Comparison of ENCODE assay signal across 8 cellular contexts in the genomic region with DNA sequence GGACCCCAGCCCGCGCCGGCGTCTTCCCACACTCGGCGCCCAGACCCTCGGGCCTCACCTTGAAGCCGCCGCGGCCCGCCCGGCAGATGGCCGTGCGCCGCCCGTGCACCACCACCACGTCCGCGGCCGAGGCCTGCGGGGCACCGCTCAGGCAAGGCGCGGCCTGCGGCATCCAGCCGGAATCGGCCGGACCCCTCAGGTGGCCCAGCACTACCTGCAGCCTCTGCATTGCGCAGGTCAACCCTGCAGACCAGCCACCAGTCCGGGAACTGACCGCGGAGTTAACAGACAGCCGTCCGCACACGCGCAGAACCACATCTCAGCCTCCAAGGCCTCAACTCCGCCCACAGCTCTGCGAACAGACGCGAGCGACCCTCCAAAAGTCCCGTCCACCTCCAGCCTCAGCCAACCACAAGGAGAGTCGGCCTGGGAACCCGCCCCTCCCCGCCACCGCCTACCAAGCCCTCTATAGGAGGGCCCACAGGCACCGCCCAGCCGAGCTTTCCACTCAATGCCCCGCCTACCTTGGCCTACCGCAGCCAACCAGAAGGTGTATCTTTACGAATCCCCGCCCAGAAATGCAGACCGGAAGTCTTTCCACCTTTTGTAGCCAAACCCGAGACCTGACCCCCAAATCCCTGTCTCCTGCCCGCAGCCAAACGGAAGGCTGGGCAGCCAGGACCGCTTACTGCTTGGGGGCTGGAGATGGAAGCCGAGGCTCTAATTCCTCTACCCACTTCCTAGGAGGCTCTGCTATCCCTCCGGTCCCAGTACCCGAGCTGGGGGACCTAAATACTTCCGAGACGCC. TPM values are rescaled to one million over a fixed set of nuclear protein-coding genes. Genes with fewer than 3 reads are reported as not detected.
DNase-seq lines count a peak whose midpoint lies in the region; ATAC-seq and TF ChIP-seq lines count a peak whose summit lies in the region.

A gene with protein sequence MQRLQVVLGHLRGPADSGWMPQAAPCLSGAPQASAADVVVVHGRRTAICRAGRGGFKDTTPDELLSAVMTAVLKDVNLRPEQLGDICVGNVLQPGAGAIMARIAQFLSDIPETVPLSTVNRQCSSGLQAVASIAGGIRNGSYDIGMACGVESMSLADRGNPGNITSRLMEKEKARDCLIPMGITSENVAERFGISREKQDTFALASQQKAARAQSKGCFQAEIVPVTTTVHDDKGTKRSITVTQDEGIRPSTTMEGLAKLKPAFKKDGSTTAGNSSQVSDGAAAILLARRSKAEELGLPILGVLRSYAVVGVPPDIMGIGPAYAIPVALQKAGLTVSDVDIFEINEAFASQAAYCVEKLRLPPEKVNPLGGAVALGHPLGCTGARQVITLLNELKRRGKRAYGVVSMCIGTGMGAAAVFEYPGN (minus strand): TSS at position 321 of the 808 bp plus-strand sequence. CDS start 92 bp downstream, at position 229.

- no peaks in the 10 kb centered on the region for H3K9me3 Mint-ChIP-seq in activated T-cell treated with anti-CD3 and anti-CD28 coated beads, Interleukin-2, amount 50 U/mL, for 24 hours

- H3K4me3 ChIP-seq in epithelial cell of proximal tubule (ENCODE audit: low read depth, low read length) (peak within 1 kb of the TSS; percentile 92), mucosa of rectum (ENCODE audit: low read length in 2 of 2) (peak within 1 kb of the TSS; percentile 94)

- H3K27ac ChIP-seq in mucosa of rectum (ENCODE audit: low read depth in 2 of 2, low read length in 2 of 2), result peak within 1 kb of the TSS; percentile 94 to 98

- peak; percentile 58 for DNase-seq in DMS153 treated with DMSO at 0.1 percent for 48 hours (lab: John Stamatoyannopoulos, UW; ENCODE audit: unreplicated experiment)
- DNase-seq in KBM-7, result peak; percentile 99
- peak; percentile 97 for DNase-seq in activated T-cell treated with anti-CD3 and anti-CD28 coated beads, Interleukin-2, amount 50 U/mL, for 24 hours
- DNase-seq in epithelial cell of proximal tubule (ENCODE audit: low read depth), result peak; percentile 91
- DNase-seq in stimulated activated CD8-positive, alpha-beta memory T cell treated with anti-CD3 and anti-CD28 coated beads, Interleukin-4, amount 100 ng/mL, for 48 hours, result peak; percentile 99

- peak within 1 kb of the TSS; percentile 97 to 98 for H3K9ac ChIP-seq in mucosa of rectum (ENCODE audit: low read depth in 1 of 2, low read length in 2 of 2)

- H3K27ac Mint-ChIP-seq in activated T-cell treated with anti-CD3 and anti-CD28 coated beads, Interleukin-2, amount 50 U/mL, for 24 hours, result peak within 1 kb of the TSS; percentile 98

- H3K27me3 ChIP-seq in mucosa of rectum (ENCODE audit: control insufficient read depth in 2 of 2, insufficient read depth in 2 of 2, low read length in 2 of 2), result no peaks in the 10 kb centered on the region

- H3K4me1 Mint-ChIP-seq in activated T-cell treated with anti-CD3 and anti-CD28 coated beads, Interleukin-2, amount 50 U/mL, for 24 hours (ENCODE audit: low read depth), result peaks cover 73% of the 10 kb centered on the region

- H3K4me1 ChIP-seq in mucosa of rectum (ENCODE audit: control insufficient read depth in 2 of 2, insufficient read depth in 2 of 2, low read length in 2 of 2), result peaks cover 53 to 63% of the 10 kb centered on the region in 2 donors

- peaks cover 79% of the 10 kb centered on the region for H3K36me3 Mint-ChIP-seq in activated T-cell treated with anti-CD3 and anti-CD28 coated beads, Interleukin-2, amount 50 U/mL, for 24 hours (ENCODE audit: low read depth)

- in situ Hi-C loops in KBM-7 (cut with MboI; ENCODE audit: low pct_unique_long_range_greater_than_20kb, low sequenced_read_pairs), result loop anchor here (25.0 kb wide), 1 partner anchor 350 kb away; the partner anchor contains the start of gene EXOG

- TF ChIP-seq CTCF in epithelial cell of proximal tubule (conservative IDR thresholded peaks at IDR 0.05; ENCODE audit: low read depth, low read length), result no peak

- H3K36me3 ChIP-seq in mucosa of rectum (ENCODE audit: control insufficient read depth in 2 of 2, insufficient read depth in 2 of 2, low read length in 2 of 2), result peaks cover 32 to 42% of the 10 kb centered on the region in 2 donors

- H3K9me3 ChIP-seq in mucosa of rectum (ENCODE audit: control insufficient read depth in 2 of 2, low read length in 2 of 2), result no peaks in the 10 kb centered on the region

- peak; percentile 88 for ATAC-seq in GM21717 (IDR thresholded peaks at IDR 0.05; ENCODE audit: unreplicated experiment)

- H3K27me3 Mint-ChIP-seq in activated T-cell treated with anti-CD3 and anti-CD28 coated beads, Interleukin-2, amount 50 U/mL, for 24 hours, result no peaks in the 10 kb centered on the region

- H3K4me3 Mint-ChIP-seq in activated T-cell treated with anti-CD3 and anti-CD28 coated beads, Interleukin-2, amount 50 U/mL, for 24 hours, result peak within 1 kb of the TSS; percentile 87

TF ChIP-seq in PFSK-1, 5 proteins besides CTCF, POLR2A, EP300 and RAD21:
- TF ChIP-seq SIN3A (IDR thresholded peaks at IDR 0.05; ENCODE audit: borderline replicate concordance, insufficient read depth, low read length) (no peak), TAF1 (IDR thresholded peaks at IDR 0.05; ENCODE audit: borderline replicate concordance, insufficient read depth, low read length) (0 out of 2 replicates have a peak, but pooled peaks have one; percentile 17), FOXP2 (optimal IDR thresholded peaks at IDR 0.05; ENCODE audit: borderline replicate concordance, extremely low read depth, extremely low read length, insufficient read depth) (no peak), POLR2AphosphoS5 (IDR thresholded peaks at IDR 0.05; ENCODE audit: low read depth, low read length) (peak; percentile 83)

RNA-seq across cellular contexts. Expression of the gene that starts here (rescaled TPM):
- 39.7 TPM for polyA plus RNA-seq in PFSK-1 (2012; ENCODE audit: insufficient read length, low read depth)
- 37.8 and 56.9 TPM in 2 replicates for total RNA-seq in epithelial cell of proximal tubule

Comparison
In these comparisons a context has a peak if more than half of its experiments do, and no peak if none do; other contexts are left out.
1. Peak in every context shown above with its lines: DNase-seq, ATAC-seq, H3K4me3 ChIP-seq and H3K27ac ChIP-seq.